In the genomic region with DNA sequence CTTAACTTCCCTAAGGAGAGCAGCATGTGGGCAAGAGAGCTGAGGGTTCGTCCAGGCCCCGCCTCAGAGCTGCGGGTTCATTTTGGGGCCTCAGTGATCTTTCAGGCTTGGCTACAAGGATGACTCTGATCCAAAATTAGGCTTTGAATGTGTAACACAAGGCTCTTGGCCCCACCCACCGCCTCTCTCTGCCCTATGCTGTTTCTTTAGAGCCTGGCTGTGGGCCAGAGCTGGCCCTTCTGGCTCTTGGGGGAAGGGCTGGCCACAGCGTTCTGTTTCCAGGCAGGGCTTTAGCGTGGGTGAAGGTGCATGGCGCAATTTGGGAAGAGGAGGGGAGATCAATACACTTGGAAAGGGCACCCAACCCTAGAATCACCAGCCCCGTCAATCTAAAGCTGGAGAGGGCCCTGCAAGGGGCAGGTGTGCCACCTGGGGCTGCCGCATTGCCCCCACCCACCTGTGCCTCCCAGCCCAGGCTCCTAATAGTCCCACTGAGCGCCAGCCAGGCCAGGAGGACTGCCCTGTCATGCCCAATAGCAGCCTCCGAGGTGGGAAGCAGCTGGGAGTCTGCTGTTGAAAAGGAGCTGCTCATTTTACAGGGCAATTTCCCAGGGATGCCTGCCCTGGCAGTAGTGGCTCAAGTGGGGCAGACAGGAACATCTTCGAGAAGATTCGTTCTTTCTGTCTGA, we compare ENCODE assay signal across 8 cellular contexts.
DNase-seq lines count a peak whose midpoint lies in the region; ATAC-seq and TF ChIP-seq lines count a peak whose summit lies in the region.

No MANE protein-coding gene starts in this region.

- peak overlapping the region; percentile 22 to 81 (median 75); a peak in 21 of 22 replicates for H3K9ac ChIP-seq in BLaER1 treated with 17β-estradiol and CSF1 and Interleukin-3, amounts not matched to agents 10 nM and 100 nM

- DNase-seq in NCI-H1417 (lab: John Stamatoyannopoulos, UW) (peak; percentile 77 to 99 (median 95)), SKM-1 (lab: John Stamatoyannopoulos, UW; ENCODE audit: unreplicated experiment) (peak; percentile 82), fibroblast of the aortic adventitia (ENCODE audit: low read depth) (peak; percentile 95), ovary (peak; percentile 89 to 95 (median 93)), A172 (ENCODE audit: low spot score) (no peak)
- DNase-seq in activated CD8-positive, alpha-beta memory T cell treated with anti-CD3 and anti-CD28 coated beads for 24 hours = no peak

- TF ChIP-seq POLR2A in ovary (IDR thresholded peaks at IDR 0.05) = no peak

- TF ChIP-seq EP300 in ovary (IDR thresholded peaks at IDR 0.05) = no peak

- WGBS in ovary, 3 donors = 36 to 38% (median 37%) methylated on average over 13 of the region's 13 CpGs

- no peaks in the 10 kb centered on the region for H3K36me3 ChIP-seq in BLaER1 treated with 17β-estradiol and CSF1 and Interleukin-3, amounts not matched to agents 10 nM and 100 nM
- no peaks in the 10 kb centered on the region for H3K36me3 ChIP-seq in ovary

- H3K9me3 ChIP-seq in BLaER1 treated with 17β-estradiol and CSF1 and Interleukin-3, amounts not matched to agents 10 nM and 100 nM (replicated peaks in 1 of 11) = no peaks in the 10 kb centered on the region
- no peaks in the 10 kb centered on the region for H3K9me3 ChIP-seq in ovary

- H3K4me3 ChIP-seq in BLaER1 treated with 17β-estradiol and CSF1 and Interleukin-3, amounts not matched to agents 10 nM and 100 nM = peak overlapping the region in 9 of 10 experiments; percentile 17 to 59 (median 30); a peak in 12 of 20 replicates
- peak overlapping the region; percentile 49 for H3K4me3 ChIP-seq in fibroblast of the aortic adventitia (ENCODE audit: low read depth, low read length)
- H3K4me3 ChIP-seq in ovary = no peak overlapping the region

- H3K27ac ChIP-seq in BLaER1 treated with 17β-estradiol and CSF1 and Interleukin-3, amounts not matched to agents 10 nM and 100 nM = peak overlapping the region; percentile 35 to 97 (median 92); a peak in 21 of 22 replicates
- peak overlapping the region; percentile 44 to 91 for H3K27ac ChIP-seq in ovary

- H4K20me1 ChIP-seq in BLaER1 treated with 17β-estradiol and CSF1 and Interleukin-3, amounts not matched to agents 10 nM and 100 nM = no peaks in the 10 kb centered on the region

- intact Hi-C loops in ovary (cut with DNase I) = loop anchor here in 2 of 4 donors (5.0 kb wide), 1 partner anchor 86 kb away; a partner anchor contains a TSS

- H3K4me1 ChIP-seq in BLaER1 treated with 17β-estradiol and CSF1 and Interleukin-3, amounts not matched to agents 10 nM and 100 nM = peaks cover 94 to 100% (median 100%) of the 10 kb centered on the region in 10 experiments
- H3K4me1 ChIP-seq in ovary (ENCODE audit: insufficient read depth) = peaks cover 7% of the 10 kb centered on the region

- peak overlapping the region; percentile 74 to 96 (median 92) for H3K4me2 ChIP-seq in BLaER1 treated with 17β-estradiol and CSF1 and Interleukin-3, amounts not matched to agents 10 nM and 100 nM

- no peak for TF ChIP-seq CTCF in fibroblast of the aortic adventitia (IDR thresholded peaks at IDR 0.05; ENCODE audit: insufficient read depth, low read length)
- no peak for TF ChIP-seq CTCF in ovary (IDR thresholded peaks at IDR 0.05)

- no peaks in the 10 kb centered on the region for H3K27me3 ChIP-seq in BLaER1 treated with 17β-estradiol and CSF1 and Interleukin-3, amounts not matched to agents 10 nM and 100 nM
- H3K27me3 ChIP-seq in ovary = no peaks in the 10 kb centered on the region

- ATAC-seq in GM19452 (IDR thresholded peaks at IDR 0.05; ENCODE audit: unreplicated experiment) = no peak

Comparison
In these comparisons a context has a peak if more than half of its experiments do, and no peak if none do; other contexts are left out.
1. DNase-seq: peak in NCI-H1417 (3 of 3), SKM-1 (single experiment), fibroblast of the aortic adventitia (single experiment) and ovary (5 of 5); none in A172 (single experiment) and activated CD8-positive, alpha-beta memory T cell treated with anti-CD3 and anti-CD28 coated beads for 24 hours (single experiment).